ENCODE assay signal across 8 cellular contexts in the genomic region with DNA sequence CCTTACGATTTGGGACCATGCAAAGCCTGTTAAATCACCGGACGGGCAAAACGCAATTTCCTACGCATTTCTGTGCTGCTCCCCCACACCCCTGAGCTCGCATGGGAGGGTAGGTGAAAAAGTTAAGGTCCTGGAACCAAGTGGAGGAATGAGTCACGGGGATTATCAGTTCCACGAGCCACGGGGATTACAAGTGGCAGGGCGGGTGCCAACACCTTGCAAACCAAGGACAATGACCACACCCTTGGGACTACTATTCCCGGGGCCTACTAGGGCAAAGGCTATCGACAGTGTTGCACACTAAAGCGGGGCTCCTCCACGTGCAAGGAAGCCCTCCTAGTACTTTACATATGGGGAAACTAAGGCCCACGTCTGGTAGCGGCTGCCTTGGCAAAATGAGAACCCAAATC. TPM values are rescaled to one million over a fixed set of nuclear protein-coding genes. Genes with fewer than 3 reads are reported as not detected.
A peak's percentile ranks its signal among the peaks of the same experiment; 100 is the strongest.
DNase-seq lines count a peak whose midpoint lies in the region; ATAC-seq, FAIRE-seq and TF ChIP-seq lines count a peak whose summit lies in the region.

No MANE protein-coding gene starts in this region.

- no peaks in the 10 kb centered on the region for H3K9me3 ChIP-seq in cardiac muscle cell (ENCODE audit: low read depth)

- peak overlapping the region; percentile 65 for H3K27ac ChIP-seq in cardiac muscle cell

- peaks cover 3% of the 10 kb centered on the region for H3K36me3 ChIP-seq in cardiac muscle cell

- TF ChIP-seq CTCF in cardiac muscle cell (IDR thresholded peaks at IDR 0.05; ENCODE audit: low read depth, low read length) = no peak
- TF ChIP-seq CTCF in D721Med (IDR thresholded peaks at IDR 0.05; ENCODE audit: insufficient read depth, missing control alignments) = no peak

- in situ Hi-C loops in ACHN (cut with HindIII; ENCODE audit: low pct_ligation_motif_present, low pct_unique_long_range_greater_than_20kb, low sequenced_read_pairs) = no loop called here

- H3K36me3 Mint-ChIP-seq in activated naive CD4-positive, alpha-beta T cell treated with anti-CD3 and anti-CD28 coated beads, Interleukin-2, amount 10 ng/mL, durations not matched to agents 7 days and 5 days = peaks cover 42% of the 10 kb centered on the region

- peaks cover 52% of the 10 kb centered on the region for H3K4me1 Mint-ChIP-seq in activated naive CD4-positive, alpha-beta T cell treated with anti-CD3 and anti-CD28 coated beads, Interleukin-2, amount 10 ng/mL, durations not matched to agents 7 days and 5 days

- no peaks in the 10 kb centered on the region for H3K27me3 ChIP-seq in cardiac muscle cell

- FAIRE-seq in GM12891 (lab: Jason Lieb, UNC) (no peak), D721Med (lab: Jason Lieb, UNC) (no peak)

- peak overlapping the region; percentile 99 for H3K4me3 Mint-ChIP-seq in activated naive CD4-positive, alpha-beta T cell treated with anti-CD3 and anti-CD28 coated beads, Interleukin-2, amount 10 ng/mL, durations not matched to agents 7 days and 5 days

- peak overlapping the region; percentile 51 for H3K4me3 ChIP-seq in cardiac muscle cell

- H3K27me3 Mint-ChIP-seq in activated naive CD4-positive, alpha-beta T cell treated with anti-CD3 and anti-CD28 coated beads, Interleukin-2, amount 10 ng/mL, durations not matched to agents 7 days and 5 days = no peaks in the 10 kb centered on the region

- peak; percentile 4 for ATAC-seq in GM18909 (IDR thresholded peaks at IDR 0.05; ENCODE audit: poor library complexity, unreplicated experiment)

- DNase-seq in ACHN (peak; percentile 55), KG1 (lab: John Stamatoyannopoulos, UW) (peak; percentile 29), cardiac muscle cell (ENCODE audit: low read depth in 1 of 2, low spot score in 1 of 2) (peak in 1 of 2 donors; percentile 37), pons (ENCODE audit: low spot score) (peak; percentile 14), GM12891 (ENCODE audit: insufficient read length, low spot score) (no peak), D721Med (ENCODE audit: insufficient read length, low spot score) (no peak)
- no peak for DNase-seq in activated naive CD4-positive, alpha-beta T cell treated with anti-CD3 and anti-CD28 coated beads, Interleukin-2, amount 10 ng/mL, durations not matched to agents 7 days and 5 days

- CTCF ChIA-PET in activated naive CD4-positive, alpha-beta T cell treated with anti-CD3 and anti-CD28 coated beads, Interleukin-2, amount 10 ng/mL, durations not matched to agents 7 days and 5 days (lab: Charles Lee) = interaction anchor here (0.6 to 2.1 kb wide), 8 partner anchors 10 to 249 kb away, joined by 3 to 9 read pairs (median 5); no protein-coding TSS in a partner anchor

- peak overlapping the region; percentile 95 for H3K27ac Mint-ChIP-seq in activated naive CD4-positive, alpha-beta T cell treated with anti-CD3 and anti-CD28 coated beads, Interleukin-2, amount 10 ng/mL, durations not matched to agents 7 days and 5 days

- TF ChIP-seq POLR2A in GM12891 (IDR thresholded peaks at IDR 0.05; ENCODE audit: low read depth, low read length) = no peak

- no peaks in the 10 kb centered on the region for H3K4me1 ChIP-seq in cardiac muscle cell (ENCODE audit: low read depth)

- H3K9me3 Mint-ChIP-seq in activated naive CD4-positive, alpha-beta T cell treated with anti-CD3 and anti-CD28 coated beads, Interleukin-2, amount 10 ng/mL, durations not matched to agents 7 days and 5 days = no peaks in the 10 kb centered on the region

TF ChIP-seq in GM12891, 5 proteins besides CTCF, POLR2A, EP300 and RAD21:
- TF ChIP-seq POU2F2 (IDR thresholded peaks at IDR 0.05; ENCODE audit: low read depth, low read length) (no peak), SPI1 (IDR thresholded peaks at IDR 0.05; ENCODE audit: low read depth, low read length) (no peak), POLR2AphosphoS5 (IDR thresholded peaks at IDR 0.05; ENCODE audit: low read depth, low read length) (no peak), PAX5 (IDR thresholded peaks at IDR 0.05; ENCODE audit: insufficient read depth, low read length, severe bottlenecking) (no peak), TAF1 (IDR thresholded peaks at IDR 0.05; ENCODE audit: low read depth, low read length) (no peak)

RNA-seq across cellular contexts. Expression of a gene that starts 0.4 kb away (rescaled TPM):
- 11.6 and 17.6 TPM in 2 replicates for total RNA-seq in cardiac muscle cell
- polyA plus RNA-seq in cardiac muscle cell = 5.7 and 15.6 TPM in 2 replicates
- polyA plus RNA-seq in GM12891 (2012; ENCODE audit: low read depth, missing spikeins) = 12.0 TPM

RNA-seq across cellular contexts. Expression of a gene that starts 0.7 kb away (rescaled TPM):
- 18.9 and 20.9 TPM in 2 replicates for total RNA-seq in cardiac muscle cell
- polyA plus RNA-seq in cardiac muscle cell = 23.5 and 30.1 TPM in 2 replicates
- 7.6 TPM for polyA plus RNA-seq in GM12891 (2012; ENCODE audit: low read depth, missing spikeins)

RNA-seq across cellular contexts. Expression of a gene that starts 26.1 kb away (rescaled TPM):
- total RNA-seq in cardiac muscle cell = 36.6 and 56.1 TPM in 2 replicates
- polyA plus RNA-seq in cardiac muscle cell = 20.1 and 26.6 TPM in 2 replicates
- polyA plus RNA-seq in GM12891 (2012; ENCODE audit: low read depth, missing spikeins) = 36.5 TPM

RNA-seq across cellular contexts. Expression of a gene that starts 56.3 kb away (rescaled TPM):
- 12.3 and 14.0 TPM in 2 replicates for total RNA-seq in cardiac muscle cell
- polyA plus RNA-seq in cardiac muscle cell = 13.0 and 21.2 TPM in 2 replicates
- 27.7 TPM for polyA plus RNA-seq in GM12891 (2012; ENCODE audit: low read depth, missing spikeins)

Comparison
In these comparisons a context has a peak if more than half of its experiments do, and no peak if none do; other contexts are left out.
1. DNase-seq: peak in ACHN (single experiment), KG1 (single experiment) and pons (single experiment); none in activated naive CD4-positive, alpha-beta T cell treated with anti-CD3 and anti-CD28 coated beads, Interleukin-2, amount 10 ng/mL, durations not matched to agents 7 days and 5 days (single experiment), GM12891 (single experiment) and D721Med (single experiment).